Comparison of ENCODE assay signal across 9 cellular contexts in the genomic region with DNA sequence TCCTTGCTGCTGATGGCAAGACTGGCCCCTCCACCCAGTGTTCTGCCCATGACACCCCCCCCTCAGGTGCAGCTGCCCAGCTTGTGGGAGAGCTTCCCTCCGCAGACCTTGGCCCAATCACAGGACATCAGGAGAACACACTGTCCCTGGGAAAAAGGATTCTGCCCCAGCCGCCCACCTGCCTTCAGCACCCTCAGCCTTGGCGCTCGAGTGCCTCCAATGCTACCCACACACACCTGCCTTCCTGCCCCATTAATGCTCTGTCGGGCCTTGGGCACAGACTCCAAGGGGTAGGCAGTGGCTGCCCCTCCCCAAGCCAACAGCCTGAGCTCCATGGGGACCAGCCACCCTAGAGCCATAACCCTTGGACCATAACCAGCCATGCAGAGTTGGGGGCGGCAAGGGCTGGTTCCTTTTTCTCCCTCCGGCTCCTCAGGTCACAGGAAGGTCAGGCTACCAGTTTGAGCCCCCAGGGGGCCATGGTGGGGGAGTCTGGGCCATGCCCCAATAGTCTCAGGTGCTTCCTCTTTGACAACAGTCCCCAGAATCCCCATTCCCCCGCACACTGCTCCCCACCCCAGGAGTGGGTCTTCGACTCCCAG. TPM values are rescaled to one million over a fixed set of nuclear protein-coding genes. Genes with fewer than 3 reads are reported as not detected.
DNase-seq lines count a peak whose midpoint lies in the region; TF ChIP-seq lines count a peak whose summit lies in the region.
"Had no signal": no experiment of that assay in that cellular context is flagged by ENCODE, and none has a peak within 500 bp of the region (broad histone marks: within the 10 kb centered on the region; RNA-seq: fewer than 3 reads in every experiment).

No MANE protein-coding gene starts in this region.

- peak overlapping the region; percentile 81; the same call in 1 of the 2 replicates for H3K4me2 ChIP-seq in PC-9

- no TSS peak for BruUV-seq in PC-9 (replicated peaks; lab: Mats Ljungman, UMichigan)

- TF ChIP-seq EP300 in esophagus muscularis mucosa (IDR thresholded peaks at IDR 0.05): no peak

- intact Hi-C loops in PC-9 (cut with micrococcal nuclease; ENCODE audit: unreplicated experiment): no loop called here
- intact Hi-C loops in vagina (cut with DNase I): no loop called here
- intact Hi-C loops in esophagus muscularis mucosa (cut with DNase I): loop anchor here (5.0 kb wide), 1 partner anchor 35 kb away; no protein-coding TSS in a partner anchor

- H3K9me3 ChIP-seq in PC-9 (ENCODE audit: insufficient read depth, low read depth): no peaks in the 10 kb centered on the region
- H3K9me3 ChIP-seq in iPS-18c (ENCODE audit: control insufficient read depth, insufficient read depth, low read length): peaks cover 2% of the 10 kb centered on the region
- no peaks in the 10 kb centered on the region for H3K9me3 ChIP-seq in vagina
- no peaks in the 10 kb centered on the region for H3K9me3 ChIP-seq in esophagus muscularis mucosa
- H3K9me3 ChIP-seq: left lung had no signal

- TF ChIP-seq CTCF in PC-9 (conservative IDR thresholded peaks at IDR 0.05) (no peak), vagina (IDR thresholded peaks at IDR 0.05) (no peak), esophagus muscularis mucosa (IDR thresholded peaks at IDR 0.05) (no peak)

- H3K4me1 ChIP-seq in PC-9 (replicated peaks; ENCODE audit: insufficient read depth) (peaks cover 13% of the 10 kb centered on the region), vagina (peaks cover 19% of the 10 kb centered on the region), esophagus muscularis mucosa (peaks cover 10 to 26% (median 22%) of the 10 kb centered on the region in 4 donors)

- no peaks in the 10 kb centered on the region for H4K20me1 ChIP-seq in PC-9 (ENCODE audit: insufficient read depth)

- no peak overlapping the region; the same call in 1 of the 2 replicates for H2AFZ ChIP-seq in PC-9

- H3K4me3 ChIP-seq in PC-9 (peak overlapping the region; percentile 97; the same call in 1 of the 2 replicates), iPS-18c (ENCODE audit: insufficient read depth, low read depth, low read length) (peak overlapping the region; percentile 93; the same call in 1 of the 2 replicates), vagina (no peak overlapping the region), esophagus muscularis mucosa (peak overlapping the region in 2 of 4 donors; percentile 61 to 90)

- 0 out of 2 replicates have a peak, but pooled peaks cover 4% of the 10 kb centered on the region for H3K79me2 ChIP-seq in PC-9 (ENCODE audit: low read depth)

- TF ChIP-seq POLR2A in GM15510 (IDR thresholded peaks at IDR 0.05; ENCODE audit: borderline replicate concordance, extremely low read depth, insufficient read length) (peak; percentile 17), vagina (IDR thresholded peaks at IDR 0.05) (no peak), esophagus muscularis mucosa (IDR thresholded peaks at IDR 0.05; ENCODE audit: low read depth) (no peak)

- CTCF ChIA-PET in PC-9 (lab: Charles Lee): no interaction called here

- DNase-seq in CD1c-positive myeloid dendritic cell (ENCODE audit: extremely low spot score): peak; percentile 11
- no peak for DNase-seq in PC-9
- DNase-seq in vagina (ENCODE audit: extremely low spot score in 2 of 2): no peak
- DNase-seq in AML-193 (lab: John Stamatoyannopoulos, UW): no peak
- DNase-seq in esophagus muscularis mucosa (ENCODE audit: extremely low spot score): no peak
- no peak for DNase-seq in GDM1 (lab: John Stamatoyannopoulos, UW)
- DNase-seq: left lung had no signal

- H3K9me2 ChIP-seq in PC-9 (ENCODE audit: insufficient read depth): no peaks in the 10 kb centered on the region

- H3K27me3 ChIP-seq in PC-9 (ENCODE audit: insufficient read depth, low read depth) (no peaks in the 10 kb centered on the region), vagina (no peaks in the 10 kb centered on the region), esophagus muscularis mucosa (no peaks in the 10 kb centered on the region)
- H3K27me3 ChIP-seq: left lung had no signal

- H3F3A ChIP-seq in PC-9 (ENCODE audit: insufficient read depth, low read depth): peaks cover 24% of the 10 kb centered on the region; the same call in 1 of the 2 replicates

- WGBS in esophagus muscularis mucosa: 93% methylated on average over 9 of the region's 9 CpGs

- POLR2A ChIA-PET in PC-9 (lab: Charles Lee; ENCODE audit: unreplicated experiment): interaction anchor here (0.6 kb wide), 1 partner anchor 28 kb away, joined by 3 read pairs; no protein-coding TSS in a partner anchor

- H3K27ac ChIP-seq in PC-9: no peak overlapping the region
- no peak overlapping the region for H3K27ac ChIP-seq in vagina
- H3K27ac ChIP-seq in esophagus muscularis mucosa (replicated peaks in 1 of 4): no peak overlapping the region

- no peaks in the 10 kb centered on the region for H3K36me3 ChIP-seq in PC-9 (ENCODE audit: low read depth)
- H3K36me3 ChIP-seq in vagina: no peaks in the 10 kb centered on the region
- no peaks in the 10 kb centered on the region for H3K36me3 ChIP-seq in esophagus muscularis mucosa
- H3K36me3 ChIP-seq: left lung had no signal

RNA-seq across cellular contexts. Expression of a gene that starts 1.3 kb away (rescaled TPM):
- 2.8 and 2.9 TPM in 2 replicates for total RNA-seq in PC-9 (2021)
- total RNA-seq in vagina: 4.9 TPM
- total RNA-seq in esophagus muscularis mucosa: 1 to 10 TPM; 3.1 to 6.5 (median 5.4) TPM

RNA-seq across cellular contexts. Expression of a gene that starts 2.0 kb away (rescaled TPM):
- total RNA-seq in PC-9 (2021) (0.90 and 1.1 TPM in 2 replicates), vagina (not detected), esophagus muscularis mucosa (not detected)
- total RNA-seq: left lung had no signal

RNA-seq across cellular contexts. Expression of a gene that starts 10.6 kb away (rescaled TPM):
- not detected in 2 replicates for total RNA-seq in PC-9 (2021)
- not detected for total RNA-seq in vagina
- total RNA-seq in esophagus muscularis mucosa: under 1 TPM in 1 of 4 donors, not detected in 3; 0.58 TPM

RNA-seq across cellular contexts. Expression of a gene that starts 15.6 kb away (rescaled TPM):
- total RNA-seq in PC-9 (2021) (37.0 and 43.5 TPM in 2 replicates), vagina (12.0 TPM), esophagus muscularis mucosa (10 to 100 TPM; 22.9 to 97.7 (median 44.6) TPM)

RNA-seq across cellular contexts. Expression of a gene that starts 20.5 kb away (rescaled TPM):
- total RNA-seq in PC-9 (2021): 2.4 and 3.6 TPM in 2 replicates
- total RNA-seq in vagina: 6.4 TPM
- total RNA-seq in esophagus muscularis mucosa: 1 to 10 TPM; 2.8 to 6.5 (median 5.4) TPM

Comparison
In these comparisons a context has a peak if more than half of its experiments do, and no peak if none do; other contexts are left out.
1. H3K4me3 ChIP-seq: peak in PC-9 (single experiment) and iPS-18c (single experiment); none in vagina (0 of 2).